In genomic region chr2:44170337-44170736, GRCh38 we compare ENCODE assay signal across 8 cellular contexts. TPM values are rescaled to one million over a fixed set of nuclear protein-coding genes. Genes with fewer than 3 reads are reported as not detected.
DNase-seq lines count a peak whose midpoint lies in the region; ATAC-seq and TF ChIP-seq lines count a peak whose summit lies in the region.

No MANE protein-coding gene starts in this region.

- no CpG with 5 or more reads among the region's 3 CpGs for WGBS in iPS DF 6.9 (ENCODE audit: insufficient coverage, insufficient read length)
- WGBS in spleen, 5 donors: 0 to 1% (median 1%) methylated on average over 3 of the region's 3 CpGs

- no peak for TF ChIP-seq POLR2A in spleen (IDR thresholded peaks at IDR 0.05)

- CTCF ChIA-PET in activated CD8-positive, alpha-beta T cell treated with anti-CD3 and anti-CD28 coated beads for 36 hours (lab: Charles Lee): interaction anchor here (0.7 to 2.4 kb wide), 6 partner anchors 11 to 126 kb away, joined by 3 to 7 read pairs (median 3); no protein-coding TSS in a partner anchor

- H3K36me3 ChIP-seq in iPS DF 6.9 (ENCODE audit: control insufficient read depth, insufficient read depth, low read length): no peaks in the 10 kb centered on the region
- peaks cover 0 to 11% (median 0%) of the 10 kb centered on the region in 6 donors for H3K36me3 ChIP-seq in spleen

- H3K9me3 ChIP-seq in iPS DF 6.9 (ENCODE audit: control insufficient read depth, insufficient read depth, low read length): no peaks in the 10 kb centered on the region
- H3K9me3 ChIP-seq in spleen: peaks cover 0 to under 1% (median 0%) of the 10 kb centered on the region in 8 donors

- no peaks in the 10 kb centered on the region for H3K27me3 ChIP-seq in iPS DF 6.9 (ENCODE audit: control insufficient read depth, insufficient read depth, low read length)
- no peaks in the 10 kb centered on the region for H3K27me3 ChIP-seq in spleen (replicated peaks in 1 of 7)

- H3K4me1 ChIP-seq in iPS DF 6.9 (ENCODE audit: control insufficient read depth, insufficient read depth, low read length): peaks cover 2% of the 10 kb centered on the region; the same call in 1 of the 2 replicates
- peaks cover 22 to 65% (median 51%) of the 10 kb centered on the region in 6 donors for H3K4me1 ChIP-seq in spleen

- H3K27ac Mint-ChIP-seq in activated CD8-positive, alpha-beta T cell treated with anti-CD3 and anti-CD28 coated beads for 36 hours: peak overlapping the region; percentile 95

- H3K9me3 Mint-ChIP-seq in activated CD8-positive, alpha-beta T cell treated with anti-CD3 and anti-CD28 coated beads for 36 hours: peaks cover 3% of the 10 kb centered on the region

- peak; percentile 18 for DNase-seq in A172 (ENCODE audit: low spot score)
- DNase-seq in GM12864 (ENCODE audit: low read depth): no peak
- no peak for DNase-seq in activated CD8-positive, alpha-beta T cell treated with anti-CD3 and anti-CD28 coated beads for 36 hours
- DNase-seq in iPS DF 6.9 (ENCODE audit: low read depth, low spot score): no peak
- no peak for DNase-seq in spleen
- no peak for DNase-seq in COLO668 (lab: John Stamatoyannopoulos, UW; ENCODE audit: unreplicated experiment)
- no peak for DNase-seq in NCI-H510A (lab: John Stamatoyannopoulos, UW)

- H3K36me3 Mint-ChIP-seq in activated CD8-positive, alpha-beta T cell treated with anti-CD3 and anti-CD28 coated beads for 36 hours (ENCODE audit: low read depth): peaks cover 20% of the 10 kb centered on the region

- POLR2A ChIA-PET in activated CD8-positive, alpha-beta T cell treated with anti-CD3 and anti-CD28 coated beads for 36 hours (lab: Charles Lee): interaction anchor here (0.9 to 4.5 kb wide), 3 partner anchors 11 to 20 kb away, joined by 3 to 21 read pairs (median 6); no protein-coding TSS in a partner anchor

- no peak for TF ChIP-seq CTCF in GM12864 (IDR thresholded peaks at IDR 0.05; ENCODE audit: low read depth, low read length, missing control alignments)
- no peak for TF ChIP-seq CTCF in activated CD8-positive, alpha-beta T cell treated with anti-CD3 and anti-CD28 coated beads for 36 hours (IDR thresholded peaks at IDR 0.05)
- no peak for TF ChIP-seq CTCF in spleen (IDR thresholded peaks at IDR 0.05 in 8 of 11, conservative IDR thresholded peaks at IDR 0.05 in 3 of 11)

- peak overlapping the region; percentile 91 for H3K4me3 Mint-ChIP-seq in activated CD8-positive, alpha-beta T cell treated with anti-CD3 and anti-CD28 coated beads for 36 hours

- H3K4me1 Mint-ChIP-seq in activated CD8-positive, alpha-beta T cell treated with anti-CD3 and anti-CD28 coated beads for 36 hours (ENCODE audit: low read depth): peaks cover 46% of the 10 kb centered on the region

- H3K27me3 Mint-ChIP-seq in activated CD8-positive, alpha-beta T cell treated with anti-CD3 and anti-CD28 coated beads for 36 hours: no peaks in the 10 kb centered on the region

- H3K27ac ChIP-seq in iPS DF 6.9 (ENCODE audit: low read length) (no peak overlapping the region), spleen (peak overlapping the region; percentile 89 to 99 (median 96))

- ATAC-seq in activated CD8-positive, alpha-beta T cell treated with anti-CD3 and anti-CD28 coated beads for 36 hours: no peak
- no peak for ATAC-seq in GM19452 (IDR thresholded peaks at IDR 0.05; ENCODE audit: unreplicated experiment)

- H3K4me3 ChIP-seq in GM12864 (ENCODE audit: low read depth, low read length) (peak overlapping the region; percentile 75), iPS DF 6.9 (ENCODE audit: low read length) (peak overlapping the region; percentile 92; the same call in 1 of the 2 replicates), spleen (peak overlapping the region; percentile 74 to 98 (median 93))

- intact Hi-C loops in activated CD8-positive, alpha-beta T cell treated with anti-CD3 and anti-CD28 coated beads for 36 hours (cut with micrococcal nuclease): loop anchor here (10.0 kb wide), 1 partner anchor 86 kb away; no protein-coding TSS in a partner anchor
- intact Hi-C loops in spleen (cut with DNase I; ENCODE audit: low total_unique reads): loop anchor here (10.0 kb wide), 1 partner anchor 194 kb away; the partner anchor contains the start of genes CAMKMT and PREPL

RNA-seq across cellular contexts. Expression of gene PPM1B, which starts 1.7 kb away (rescaled TPM):
- 33.8 and 38.2 TPM in 2 replicates for total RNA-seq in A172 (2014; rRNA removed; shearing (Covaris generic))
- total RNA-seq in activated CD8-positive, alpha-beta T cell treated with anti-CD3 and anti-CD28 coated beads for 36 hours: 10 to 100 TPM; 37.1 to 40.7 TPM
- total RNA-seq in spleen: 10 to 100 TPM; 52.5 to 86.3 (median 60.2) TPM
- polyA plus RNA-seq in spleen: 10 to 100 TPM; 21.9 to 27.1 (median 25.9) TPM
